ENCODE assay signal across 2 cellular contexts in genomic region chr21:34718529-34718928, GRCh38. TPM values are rescaled to one million over a fixed set of nuclear protein-coding genes. Genes with fewer than 3 reads are reported as not detected.
"Had no signal": no experiment of that assay in that cellular context is flagged by ENCODE, and none has a peak within 500 bp of the region (broad histone marks: within the 10 kb centered on the region; RNA-seq: fewer than 3 reads in every experiment).

No MANE protein-coding gene starts in this region.

RNA-seq across cellular contexts. Expression of gene CLIC6, which starts 49.7 kb away (rescaled TPM):
- total RNA-seq: natural killer cell, pulmonary artery endothelial cell had no signal
